ENCODE assay signal across 9 cellular contexts in the genomic region with DNA sequence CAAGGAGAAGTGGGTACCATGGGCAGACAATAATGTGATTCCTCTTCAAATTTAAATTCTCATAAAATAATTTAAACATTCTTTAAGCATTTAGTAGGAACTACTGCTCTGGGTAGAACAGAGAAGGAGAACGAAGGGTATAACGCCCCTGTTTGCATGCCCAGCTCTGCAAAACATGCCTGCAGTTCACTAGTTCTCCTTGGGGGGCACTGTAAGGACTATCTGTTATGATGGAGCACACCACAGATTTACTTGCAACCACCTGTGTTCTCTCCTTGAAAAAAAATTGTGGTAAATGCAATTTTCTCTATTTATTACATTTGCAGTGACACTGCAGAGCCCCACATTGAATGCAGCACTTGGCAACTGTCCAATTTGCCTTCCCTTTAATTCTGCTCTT.
DNase-seq lines count a peak whose midpoint lies in the region; TF ChIP-seq lines count a peak whose summit lies in the region.
"Had no signal": no experiment of that assay in that cellular context is flagged by ENCODE, and none has a peak within 500 bp of the region (broad histone marks: within the 10 kb centered on the region; RNA-seq: fewer than 3 reads in every experiment).

No MANE protein-coding gene starts in this region.

- intact Hi-C loops in PC-9 (cut with micrococcal nuclease; ENCODE audit: unreplicated experiment) = no loop called here
- intact Hi-C loops in posterior cingulate gyrus (cut with DNase I) = no loop called here

- no peak overlapping the region for H3K9ac ChIP-seq in neural cell (ENCODE audit: low read length)
- H3K9ac ChIP-seq: BLaER1 treated with 17β-estradiol and CSF1 and Interleukin-3, amounts not matched to agents 10 nM and 100 nM had no signal

- H3K4me2 ChIP-seq in PC-9 (no peak overlapping the region), neural cell (ENCODE audit: low read length) (no peak overlapping the region)
- H3K4me2 ChIP-seq: BLaER1 treated with 17β-estradiol and CSF1 and Interleukin-3, amounts not matched to agents 10 nM and 100 nM had no signal

- DNase-seq in NCI-H2227 (lab: John Stamatoyannopoulos, UW; ENCODE audit: unreplicated experiment) (peak; percentile 14), NCI-H2227 treated with DMSO at 0.1 percent for 48 hours (lab: John Stamatoyannopoulos, UW) (no peak), HEK293T (ENCODE audit: extremely low spot score) (peak; percentile 55), PC-9 (peak in 1 of 2 experiments; percentile 10), CD1c-positive myeloid dendritic cell (ENCODE audit: extremely low spot score) (no peak), posterior cingulate gyrus (no peak), NCI-H1092 treated with DMSO at 0.1 percent for 48 hours (lab: John Stamatoyannopoulos, UW) (no peak)

- BruUV-seq in PC-9 (replicated peaks; lab: Mats Ljungman, UMichigan) = no TSS peak

- no peaks in the 10 kb centered on the region for H3K79me2 ChIP-seq in PC-9 (ENCODE audit: low read depth)
- no peaks in the 10 kb centered on the region for H3K79me2 ChIP-seq in neural cell (replicated peaks; ENCODE audit: insufficient read depth, low read length)

- TF ChIP-seq EP300 in neural cell (conservative IDR thresholded peaks at IDR 0.05; ENCODE audit: poor library complexity, severe bottlenecking) = no peak

- TF ChIP-seq RAD21 in neural cell (conservative IDR thresholded peaks at IDR 0.05) = no peak

- H3K9me3 ChIP-seq in PC-9 (ENCODE audit: insufficient read depth, low read depth) = 0 out of 2 replicates have a peak, but pooled peaks cover 4% of the 10 kb centered on the region
- no peaks in the 10 kb centered on the region for H3K9me3 ChIP-seq in neural cell (ENCODE audit: low read length)

- no peaks in the 10 kb centered on the region for H4K20me1 ChIP-seq in PC-9 (ENCODE audit: insufficient read depth)
- no peaks in the 10 kb centered on the region for H4K20me1 ChIP-seq in neural cell (ENCODE audit: insufficient read depth)
- H4K20me1 ChIP-seq: BLaER1 treated with 17β-estradiol and CSF1 and Interleukin-3, amounts not matched to agents 10 nM and 100 nM had no signal

- H3K4me1 ChIP-seq in PC-9 (replicated peaks; ENCODE audit: insufficient read depth) = no peaks in the 10 kb centered on the region
- H3K4me1 ChIP-seq: BLaER1 treated with 17β-estradiol and CSF1 and Interleukin-3, amounts not matched to agents 10 nM and 100 nM had no signal

- H3K9me2 ChIP-seq in PC-9 (ENCODE audit: insufficient read depth) = no peaks in the 10 kb centered on the region
- no peaks in the 10 kb centered on the region for H3K9me2 ChIP-seq in neural cell (ENCODE audit: insufficient read depth, low read length)

- H3K27ac ChIP-seq in PC-9 (no peak overlapping the region), neural cell (ENCODE audit: low read length) (no peak overlapping the region)
- H3K27ac ChIP-seq: BLaER1 treated with 17β-estradiol and CSF1 and Interleukin-3, amounts not matched to agents 10 nM and 100 nM had no signal

- H3F3A ChIP-seq in PC-9 (ENCODE audit: insufficient read depth, low read depth) (no peaks in the 10 kb centered on the region), neural cell (ENCODE audit: insufficient read depth, low read length, poor library complexity, severe bottlenecking) (no peaks in the 10 kb centered on the region)

- CTCF ChIA-PET in HEK293T (lab: Yijun Ruan, JAX) = no interaction called here
- CTCF ChIA-PET in PC-9 (lab: Charles Lee) = no interaction called here

- H3K36me3 ChIP-seq in PC-9 (ENCODE audit: low read depth) = no peaks in the 10 kb centered on the region
- H3K36me3 ChIP-seq in neural cell (ENCODE audit: insufficient read depth, low read length) = no peaks in the 10 kb centered on the region
- H3K36me3 ChIP-seq: BLaER1 treated with 17β-estradiol and CSF1 and Interleukin-3, amounts not matched to agents 10 nM and 100 nM had no signal

- TF ChIP-seq CTCF in PC-9 (conservative IDR thresholded peaks at IDR 0.05) (peak; percentile 75), neural cell (IDR thresholded peaks at IDR 0.05; ENCODE audit: poor library complexity, severe bottlenecking) (peak; percentile 26)

- no peak overlapping the region for H2AFZ ChIP-seq in PC-9
- H2AFZ ChIP-seq in neural cell (ENCODE audit: low read depth, low read length) = no peak overlapping the region

- H3K4me3 ChIP-seq in PC-9 (no peak overlapping the region), neural cell (ENCODE audit: low read length) (no peak overlapping the region)
- H3K4me3 ChIP-seq: BLaER1 treated with 17β-estradiol and CSF1 and Interleukin-3, amounts not matched to agents 10 nM and 100 nM had no signal

- POLR2A ChIA-PET in HEK293T (lab: Yijun Ruan, JAX) (no interaction called here), PC-9 (lab: Charles Lee; ENCODE audit: unreplicated experiment) (no interaction called here)

- H3K27me3 ChIP-seq in PC-9 (ENCODE audit: insufficient read depth, low read depth) = no peaks in the 10 kb centered on the region
- H3K27me3 ChIP-seq in neural cell (ENCODE audit: insufficient read depth, low read depth, low read length) = no peaks in the 10 kb centered on the region
- H3K27me3 ChIP-seq: BLaER1 treated with 17β-estradiol and CSF1 and Interleukin-3, amounts not matched to agents 10 nM and 100 nM had no signal

TF ChIP-seq in HEK293T, 16 proteins besides CTCF, POLR2A, EP300 and RAD21:
- TF ChIP-seq L3MBTL2 (conservative IDR thresholded peaks at IDR 0.05) (no peak), HDGF (IDR thresholded peaks at IDR 0.05; ENCODE audit: borderline replicate concordance) (no peak), NFRKB (IDR thresholded peaks at IDR 0.05) (no peak), TARDBP (IDR thresholded peaks at IDR 0.05) (no peak), ARNT (IDR thresholded peaks at IDR 0.05) (no peak), FOXA1 (IDR thresholded peaks at IDR 0.05) (no peak)
TF ChIP-seq in HEK293T: peak in this region for 0.

TF ChIP-seq in neural cell, 6 proteins besides CTCF, POLR2A, EP300 and RAD21:
- TF ChIP-seq TAF1 (IDR thresholded peaks at IDR 0.05; ENCODE audit: low read depth) = no peak
- no peak for TF ChIP-seq SMC3 (conservative IDR thresholded peaks at IDR 0.05; ENCODE audit: poor library complexity)
- TF ChIP-seq REST (IDR thresholded peaks at IDR 0.05; ENCODE audit: borderline replicate concordance) = no peak
- TF ChIP-seq MXI1 (conservative IDR thresholded peaks at IDR 0.05; ENCODE audit: poor library complexity, severe bottlenecking) = no peak
- no peak for TF ChIP-seq POLR2AphosphoS5 (IDR thresholded peaks at IDR 0.05)
- no peak for TF ChIP-seq EZH2 (IDR thresholded peaks at IDR 0.05; ENCODE audit: borderline replicate concordance, insufficient read depth, low read length, poor library complexity, severe bottlenecking)

Comparison
In these comparisons a context has a peak if more than half of its experiments do, and no peak if none do; other contexts are left out.
1. DNase-seq: peak in NCI-H2227 (single experiment) and HEK293T (single experiment); none in NCI-H2227 treated with DMSO at 0.1 percent for 48 hours (single experiment), CD1c-positive myeloid dendritic cell (single experiment), posterior cingulate gyrus (0 of 10) and NCI-H1092 treated with DMSO at 0.1 percent for 48 hours (single experiment).